ENCODE assay signal across 20 cellular contexts in genomic region chr10:19658131-19658530, GRCh38.
"Had no signal": no experiment of that assay in that cellular context is flagged by ENCODE, and none has a peak within 500 bp of the region (broad histone marks: within the 10 kb centered on the region; RNA-seq: fewer than 3 reads in every experiment).

No MANE protein-coding gene starts in this region.

- H3K36me3 ChIP-seq: gastroesophageal sphincter, heart right ventricle, neural progenitor cell, pancreas had no signal

- H3K4me1 Mint-ChIP-seq: activated naive CD8-positive, alpha-beta T cell treated with anti-CD3 and anti-CD28 coated beads, Interleukin-2, amount 10 ng/mL, durations not matched to agents 7 days and 5 days; central memory CD8-positive, alpha-beta T cell; naive B cell; stimulated activated naive B cell treated with anti-CD40 and anti-IgM and Interleukin-4, amounts not matched to agents 10 μg/mL and 1 μg/mL and 100 μg/mL, for 72 hours; T-cell had no signal

- H3K9me3 Mint-ChIP-seq: central memory CD8-positive, alpha-beta T cell; dendritic cell treated with granulocyte-macrophage colony-stimulating factor and Interleukin-4, amounts not matched to agents 40 ng/mL and 50 ng/mL, for 4 days; naive B cell; stimulated activated naive B cell treated with anti-CD40 and anti-IgM and Interleukin-4, amounts not matched to agents 10 μg/mL and 1 μg/mL and 100 μg/mL, for 72 hours had no signal

- DNase-seq: activated CD4-positive, alpha-beta T cell treated with anti-CD3 and anti-CD28 coated beads, Interleukin-2, amount 50 U/mL, for 1 hour; activated CD8-positive, alpha-beta memory T cell treated with anti-CD3 and anti-CD28 coated beads for 24 hours; activated naive CD4-positive, alpha-beta T cell; activated naive CD8-positive, alpha-beta T cell treated with anti-CD3 and anti-CD28 coated beads, Interleukin-2, amount 10 ng/mL, durations not matched to agents 7 days and 5 days; effector memory CD4-positive, alpha-beta T cell; naive B cell; pancreas; stimulated activated CD4-positive, alpha-beta T cell treated with anti-CD3 and anti-CD28 coated beads, Interleukin-4, amount 100 ng/mL, for 1 hour; stimulated activated naive B cell treated with anti-CD40 and anti-IgM and Interleukin-4, amounts not matched to agents 10 μg/mL and 1 μg/mL and 100 μg/mL, for 72 hours; substantia nigra; T-cell; T-helper 9 cell; trophoblast cell had no signal

- H3K27me3 Mint-ChIP-seq: activated naive CD8-positive, alpha-beta T cell treated with anti-CD3 and anti-CD28 coated beads, Interleukin-2, amount 10 ng/mL, durations not matched to agents 7 days and 5 days; central memory CD8-positive, alpha-beta T cell; dendritic cell treated with granulocyte-macrophage colony-stimulating factor and Interleukin-4, amounts not matched to agents 40 ng/mL and 50 ng/mL, for 4 days; naive B cell; stimulated activated naive B cell treated with anti-CD40 and anti-IgM and Interleukin-4, amounts not matched to agents 10 μg/mL and 1 μg/mL and 100 μg/mL, for 72 hours; T-cell had no signal

- H3K27me3 ChIP-seq: gastroesophageal sphincter, heart right ventricle, neural progenitor cell, pancreas had no signal

- H3K4me2 ChIP-seq: neural progenitor cell had no signal

- H3K4me1 ChIP-seq: neural progenitor cell had no signal

- H3K27ac Mint-ChIP-seq: activated naive CD8-positive, alpha-beta T cell treated with anti-CD3 and anti-CD28 coated beads, Interleukin-2, amount 10 ng/mL, durations not matched to agents 7 days and 5 days; activated T-helper 1 cell treated with anti-CD3 and anti-CD28 coated beads, Interleukin-12 subunit alpha, Interleukin-12 subunit beta, Interleukin-2, Interleukin-4 antibody, amounts not matched to agents 30 ng/mL and 10 ng/mL and 1 ng/mL, durations not matched to agents 14 hours and 24 hours and 36 hours; dendritic cell treated with granulocyte-macrophage colony-stimulating factor and Interleukin-4, amounts not matched to agents 40 ng/mL and 50 ng/mL, for 4 days; naive B cell; neural progenitor cell; stimulated activated naive B cell treated with anti-CD40 and anti-IgM and Interleukin-4, amounts not matched to agents 10 μg/mL and 1 μg/mL and 100 μg/mL, for 72 hours; T-cell had no signal

- H2AFZ ChIP-seq: neural progenitor cell had no signal

- ATAC-seq: activated CD4-positive, CD25-positive, alpha-beta regulatory T cell treated with anti-CD3 and anti-CD28 coated beads, Interleukin-2, amount 50 U/mL, for 24 hours; gastroesophageal sphincter; stimulated activated naive B cell treated with anti-CD40 and anti-IgM and Interleukin-4, amounts not matched to agents 10 μg/mL and 1 μg/mL and 100 μg/mL, for 72 hours; T-cell had no signal

- H3K4me3 ChIP-seq: gastroesophageal sphincter, heart right ventricle, neural progenitor cell, pancreas had no signal

- H3K4me3 Mint-ChIP-seq: activated naive CD8-positive, alpha-beta T cell treated with anti-CD3 and anti-CD28 coated beads, Interleukin-2, amount 10 ng/mL, durations not matched to agents 7 days and 5 days; activated T-helper 1 cell treated with anti-CD3 and anti-CD28 coated beads, Interleukin-12 subunit alpha, Interleukin-12 subunit beta, Interleukin-2, Interleukin-4 antibody, amounts not matched to agents 30 ng/mL and 10 ng/mL and 1 ng/mL, durations not matched to agents 14 hours and 24 hours and 36 hours; central memory CD8-positive, alpha-beta T cell; dendritic cell treated with granulocyte-macrophage colony-stimulating factor and Interleukin-4, amounts not matched to agents 40 ng/mL and 50 ng/mL, for 4 days; naive B cell; neural progenitor cell; stimulated activated naive B cell treated with anti-CD40 and anti-IgM and Interleukin-4, amounts not matched to agents 10 μg/mL and 1 μg/mL and 100 μg/mL, for 72 hours; T-cell had no signal

- H3K9me3 ChIP-seq: gastroesophageal sphincter, pancreas had no signal

- H3K27ac ChIP-seq: gastroesophageal sphincter, neural progenitor cell, pancreas had no signal
